Comparison of ENCODE assay signal across 1 cellular context in genomic region chr10:106942035-106942662, GRCh38.
A peak's percentile ranks its signal among the peaks of the same experiment; 100 is the strongest.
TF ChIP-seq lines count a peak whose summit lies in the region.

No MANE protein-coding gene starts in this region.

TF ChIP-seq in K562, 482 proteins besides CTCF, POLR2A, EP300 and RAD21 (continued from another document):
- TF ChIP-seq PRDM10 (IDR thresholded peaks at IDR 0.05; ENCODE audit: partially characterized antibody) (peak; percentile 44), ZNF75A (CRISPR knock-in tag; IDR thresholded peaks at IDR 0.05) (no peak), EP400 (IDR thresholded peaks at IDR 0.05) (0 out of 2 replicates have a peak, but pooled peaks have one; percentile 42), KDM1A (IDR thresholded peaks at IDR 0.05) (no peak), NCOR1 (IDR thresholded peaks at IDR 0.05) (peak; percentile 27; the same call in 1 of the 2 replicates), MEF2A (IDR thresholded peaks at IDR 0.05; ENCODE audit: control insufficient read depth, low read depth, low read length) (no peak), TRIM24 (IDR thresholded peaks at IDR 0.05) (peak; percentile 58 to 66; a peak in 3 of 4 replicates), KLF16 (IDR thresholded peaks at IDR 0.05) (no peak), RAD51 (IDR thresholded peaks at IDR 0.05; ENCODE audit: borderline replicate concordance, low read depth) (no peak), MGA (IDR thresholded peaks at IDR 0.05) (no peak), MEF2D (tag; conservative IDR thresholded peaks at IDR 0.05; ENCODE audit: low read depth) (peak; percentile 46; the same call in 1 of the 2 replicates), ZBTB2 (IDR thresholded peaks at IDR 0.05) (no peak), ZNF766 (CRISPR knock-in tag; conservative IDR thresholded peaks at IDR 0.05) (no peak), SMARCA4 (IDR thresholded peaks at IDR 0.05) (peak; percentile 75), CREB1 (IDR thresholded peaks at IDR 0.05) (no peak), CREB1 (CRISPR knock-in tag; IDR thresholded peaks at IDR 0.05) (no peak), E2F4 (CRISPR knock-in tag; IDR thresholded peaks at IDR 0.05; ENCODE audit: low read depth) (no peak), XRCC4 (IDR thresholded peaks at IDR 0.05; ENCODE audit: extremely low read depth, insufficient read depth, insufficient read length) (no peak), ZNF347 (CRISPR knock-in tag; IDR thresholded peaks at IDR 0.05; ENCODE audit: low read depth) (no peak), ZC3H11A (IDR thresholded peaks at IDR 0.05; ENCODE audit: low read depth, low read length) (no peak), BRF1 (IDR thresholded peaks at IDR 0.05; ENCODE audit: borderline replicate concordance, extremely low read depth, insufficient read length) (no peak), USF1 (CRISPR knock-in tag; IDR thresholded peaks at IDR 0.05) (no peak), HOMEZ (CRISPR knock-in tag; IDR thresholded peaks at IDR 0.05) (no peak), CCNT2 (IDR thresholded peaks at IDR 0.05; ENCODE audit: borderline replicate concordance, extremely low read depth, insufficient read length, low read depth, low read length) (no peak), SREBF2 (CRISPR knock-in tag; IDR thresholded peaks at IDR 0.05) (no peak), NRF1 (conservative IDR thresholded peaks at IDR 0.05 in 1 of 2, IDR thresholded peaks at IDR 0.05 in 1 of 2) (no peak), TEAD1 (CRISPR knock-in tag; IDR thresholded peaks at IDR 0.05) (peak in 1 of 2 experiments; percentile 23; a peak in 1 of 4 replicates), FOSL1 (tag; conservative IDR thresholded peaks at IDR 0.05) (no peak), BACH1 (tag; IDR thresholded peaks at IDR 0.05) (peak; percentile 94)
